ENCODE assay signal across 13 cellular contexts in genomic region chr11:6526411-6527135, GRCh38. TPM values are rescaled to one million over a fixed set of nuclear protein-coding genes. Genes with fewer than 3 reads are reported as not detected.
A peak's percentile ranks its signal among the peaks of the same experiment; 100 is the strongest.
DNase-seq lines count a peak whose midpoint lies in the region; ATAC-seq lines count a peak whose summit lies in the region.
"Had no signal": no experiment of that assay in that cellular context is flagged by ENCODE, and none has a peak within 500 bp of the region (broad histone marks: within the 10 kb centered on the region; RNA-seq: fewer than 3 reads in every experiment).

No MANE protein-coding gene starts in this region.

- peak overlapping the region; percentile 69 for H3K4me3 Mint-ChIP-seq in stimulated activated naive CD8-positive, alpha-beta T cell treated with anti-CD3 and anti-CD28 coated beads, Interleukin-15, Interleukin-2, amounts not matched to agents 100 ng/mL and 50 ng/mL, for 24 hours
- H3K4me3 Mint-ChIP-seq in activated T-helper 17 cell treated with anti-CD3 and anti-CD28 coated beads, Interleukin-2, amount 50 U/mL, for 72 hours, result peak overlapping the region; percentile 58
- peak overlapping the region; percentile 70 to 84 for H3K4me3 Mint-ChIP-seq in stimulated activated naive CD8-positive, alpha-beta T cell treated with anti-CD3 and anti-CD28 coated beads, Interleukin-15, amount 100 ng/mL, for 72 hours
- H3K4me3 Mint-ChIP-seq: memory B cell had no signal

- no peaks in the 10 kb centered on the region for H3K27me3 Mint-ChIP-seq in stimulated activated naive CD8-positive, alpha-beta T cell treated with anti-CD3 and anti-CD28 coated beads, Interleukin-15, Interleukin-2, amounts not matched to agents 100 ng/mL and 50 ng/mL, for 24 hours
- H3K27me3 Mint-ChIP-seq in activated T-helper 17 cell treated with anti-CD3 and anti-CD28 coated beads, Interleukin-2, amount 50 U/mL, for 72 hours, result no peaks in the 10 kb centered on the region
- H3K27me3 Mint-ChIP-seq in stimulated activated naive CD8-positive, alpha-beta T cell treated with anti-CD3 and anti-CD28 coated beads, Interleukin-15, amount 100 ng/mL, for 72 hours, result no peaks in the 10 kb centered on the region
- H3K27me3 Mint-ChIP-seq: memory B cell had no signal

- H3K4me1 Mint-ChIP-seq in stimulated activated naive CD8-positive, alpha-beta T cell treated with anti-CD3 and anti-CD28 coated beads, Interleukin-15, Interleukin-2, amounts not matched to agents 100 ng/mL and 50 ng/mL, for 24 hours (ENCODE audit: low read depth), result peaks cover 45% of the 10 kb centered on the region
- peaks cover 20% of the 10 kb centered on the region for H3K4me1 Mint-ChIP-seq in activated T-helper 17 cell treated with anti-CD3 and anti-CD28 coated beads, Interleukin-2, amount 50 U/mL, for 72 hours
- peaks cover 45% of the 10 kb centered on the region for H3K4me1 Mint-ChIP-seq in stimulated activated naive CD8-positive, alpha-beta T cell treated with anti-CD3 and anti-CD28 coated beads, Interleukin-15, amount 100 ng/mL, for 72 hours

- ATAC-seq in stimulated activated naive CD8-positive, alpha-beta T cell treated with anti-CD3 and anti-CD28 coated beads, Interleukin-15, Interleukin-2, amounts not matched to agents 100 U/mL and 50 U/mL, for 24 hours, result no peak
- ATAC-seq in HG02852 (IDR thresholded peaks at IDR 0.05; ENCODE audit: unreplicated experiment) (peak; percentile 58), GM19397 (IDR thresholded peaks at IDR 0.05; ENCODE audit: unreplicated experiment) (no peak)
- peak; percentile 53 for ATAC-seq in activated T-helper 17 cell treated with anti-CD3 and anti-CD28 coated beads, Interleukin-2, amount 50 U/mL, for 72 hours (replicated peaks)
- ATAC-seq in stimulated activated naive CD8-positive, alpha-beta T cell treated with anti-CD3 and anti-CD28 coated beads, Interleukin-15, amount 100 ng/mL, for 72 hours, result peak; percentile 70
- ATAC-seq: HCT116 had no signal

- H3K27ac Mint-ChIP-seq in stimulated activated naive CD8-positive, alpha-beta T cell treated with anti-CD3 and anti-CD28 coated beads, Interleukin-15, Interleukin-2, amounts not matched to agents 100 ng/mL and 50 ng/mL, for 24 hours, result peak overlapping the region; percentile 84
- peak overlapping the region; percentile 48 for H3K27ac Mint-ChIP-seq in activated T-helper 17 cell treated with anti-CD3 and anti-CD28 coated beads, Interleukin-2, amount 50 U/mL, for 72 hours
- H3K27ac Mint-ChIP-seq in stimulated activated naive CD8-positive, alpha-beta T cell treated with anti-CD3 and anti-CD28 coated beads, Interleukin-15, amount 100 ng/mL, for 72 hours, result peak overlapping the region; percentile 95 to 97
- H3K27ac Mint-ChIP-seq: memory B cell had no signal

- no peaks in the 10 kb centered on the region for H3K9me3 Mint-ChIP-seq in stimulated activated naive CD8-positive, alpha-beta T cell treated with anti-CD3 and anti-CD28 coated beads, Interleukin-15, Interleukin-2, amounts not matched to agents 100 ng/mL and 50 ng/mL, for 24 hours
- H3K9me3 Mint-ChIP-seq in activated T-helper 17 cell treated with anti-CD3 and anti-CD28 coated beads, Interleukin-2, amount 50 U/mL, for 72 hours, result no peaks in the 10 kb centered on the region
- no peaks in the 10 kb centered on the region for H3K9me3 Mint-ChIP-seq in stimulated activated naive CD8-positive, alpha-beta T cell treated with anti-CD3 and anti-CD28 coated beads, Interleukin-15, amount 100 ng/mL, for 72 hours
- H3K9me3 Mint-ChIP-seq: memory B cell had no signal

- peaks cover 37% of the 10 kb centered on the region for H3K36me3 Mint-ChIP-seq in stimulated activated naive CD8-positive, alpha-beta T cell treated with anti-CD3 and anti-CD28 coated beads, Interleukin-15, Interleukin-2, amounts not matched to agents 100 ng/mL and 50 ng/mL, for 24 hours (ENCODE audit: low read depth)
- peaks cover 37% of the 10 kb centered on the region for H3K36me3 Mint-ChIP-seq in activated T-helper 17 cell treated with anti-CD3 and anti-CD28 coated beads, Interleukin-2, amount 50 U/mL, for 72 hours (ENCODE audit: low read depth)

- DNase-seq in stimulated activated naive CD8-positive, alpha-beta T cell treated with anti-CD3 and anti-CD28 coated beads, Interleukin-15, Interleukin-2, amounts not matched to agents 100 U/mL and 50 U/mL, for 24 hours, result no peak
- no peak for DNase-seq in stimulated activated naive CD8-positive, alpha-beta T cell treated with anti-CD3 and anti-CD28 coated beads, Interleukin-15, amount 100 ng/mL, for 72 hours
- DNase-seq in OCI-M2 (lab: John Stamatoyannopoulos, UW; ENCODE audit: unreplicated experiment) (no peak), epidermal melanocyte (ENCODE audit: insufficient read length, low spot score) (no peak)
- DNase-seq: Kasumi-1, NCI-H2227 treated with DMSO at 0.1 percent for 48 hours, posterior cingulate gyrus had no signal

RNA-seq across cellular contexts. Expression of gene DNHD1, which starts 29.5 kb away (rescaled TPM):
- total RNA-seq in activated T-helper 17 cell treated with anti-CD3 and anti-CD28 coated beads, Interleukin-2, amount 50 U/mL, for 72 hours, result 10 to 100 TPM; 25.2 to 39.3 TPM

RNA-seq across cellular contexts. Expression of gene TIMM10B, which starts 45.3 kb away (rescaled TPM):
- 10 to 100 TPM; 42.7 to 43.7 TPM for total RNA-seq in activated T-helper 17 cell treated with anti-CD3 and anti-CD28 coated beads, Interleukin-2, amount 50 U/mL, for 72 hours

RNA-seq across cellular contexts. Expression of gene ARFIP2, which starts 45.4 kb away (rescaled TPM):
- total RNA-seq in activated T-helper 17 cell treated with anti-CD3 and anti-CD28 coated beads, Interleukin-2, amount 50 U/mL, for 72 hours, result 10 to 100 TPM; 44.0 to 48.8 TPM

RNA-seq across cellular contexts. Expression of gene TRIM3, which starts 52.8 kb away (rescaled TPM):
- total RNA-seq in activated T-helper 17 cell treated with anti-CD3 and anti-CD28 coated beads, Interleukin-2, amount 50 U/mL, for 72 hours, result 10 to 100 TPM in 1 of 2 donors, 1 to 10 TPM in 1; 7.0 to 10.7 TPM

Comparison
In these comparisons a context has a peak if more than half of its experiments do, and no peak if none do; other contexts are left out.
1. ATAC-seq: peak in HG02852 (single experiment), activated T-helper 17 cell treated with anti-CD3 and anti-CD28 coated beads, Interleukin-2, amount 50 U/mL, for 72 hours (single experiment) and stimulated activated naive CD8-positive, alpha-beta T cell treated with anti-CD3 and anti-CD28 coated beads, Interleukin-15, amount 100 ng/mL, for 72 hours (single experiment); none in stimulated activated naive CD8-positive, alpha-beta T cell treated with anti-CD3 and anti-CD28 coated beads, Interleukin-15, Interleukin-2, amounts not matched to agents 100 U/mL and 50 U/mL, for 24 hours (single experiment) and GM19397 (single experiment).
2. Peak in every context shown above with its lines, with median percentiles within 50 percentile points of each other: H3K27ac Mint-ChIP-seq and H3K4me3 Mint-ChIP-seq.